Comparison of ENCODE assay signal across 25 cellular contexts in the genomic region with DNA sequence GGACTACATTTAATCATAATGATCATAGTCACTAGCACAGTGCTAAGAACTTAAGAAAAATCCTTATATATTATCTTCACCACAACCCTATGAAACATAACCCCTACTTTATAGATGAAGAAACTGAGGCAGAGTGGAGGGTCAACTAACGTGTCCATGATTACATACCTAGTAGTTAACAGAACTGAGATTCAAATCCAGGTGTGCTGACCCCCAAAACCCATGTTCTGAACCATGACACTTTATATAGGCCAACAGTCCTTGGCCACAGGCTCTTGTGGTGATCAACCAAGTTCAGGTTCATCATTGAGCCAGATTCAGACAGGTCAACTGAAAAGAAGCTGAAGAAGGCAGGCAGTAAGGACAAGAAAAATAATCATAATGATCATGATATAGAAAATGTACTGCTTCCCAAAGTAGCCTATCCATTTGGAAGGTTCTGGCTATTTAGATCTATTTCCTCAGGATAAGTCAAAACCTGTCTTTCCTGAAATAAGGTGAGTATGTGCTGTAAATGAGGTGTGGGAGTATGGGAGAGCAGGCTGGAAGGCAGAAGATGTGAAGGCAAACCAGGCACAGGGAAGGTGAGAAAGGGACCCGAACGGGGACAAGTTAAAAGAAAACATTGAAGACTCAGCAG. TPM values are rescaled to one million over a fixed set of nuclear protein-coding genes. Genes with fewer than 3 reads are reported as not detected.
DNase-seq lines count a peak whose midpoint lies in the region; ATAC-seq and TF ChIP-seq lines count a peak whose summit lies in the region.
"Had no signal": no experiment of that assay in that cellular context is flagged by ENCODE, and none has a peak within 500 bp of the region (broad histone marks: within the 10 kb centered on the region; RNA-seq: fewer than 3 reads in every experiment).

No MANE protein-coding gene starts in this region.

- H3K27me3 Mint-ChIP-seq in activated naive CD8-positive, alpha-beta T cell: no peaks in the 10 kb centered on the region
- H3K27me3 Mint-ChIP-seq in activated naive CD8-positive, alpha-beta T cell treated with anti-CD3 and anti-CD28 coated beads for 36 hours: no peaks in the 10 kb centered on the region
- no peaks in the 10 kb centered on the region for H3K27me3 Mint-ChIP-seq in central memory CD8-positive, alpha-beta T cell
- H3K27me3 Mint-ChIP-seq in natural killer cell (ENCODE audit: low read depth in 2 of 2): no peaks in the 10 kb centered on the region
- H3K27me3 Mint-ChIP-seq: activated CD4-positive, alpha-beta memory T cell treated with anti-CD3 and anti-CD28 coated beads for 36 hours; B cell; brain; stimulated activated naive CD8-positive, alpha-beta T cell treated with anti-CD3 and anti-CD28 coated beads, Interleukin-15, amount 100 ng/mL, for 72 hours had no signal

- intact Hi-C loops in natural killer cell (cut with micrococcal nuclease): no loop called here

- no peak for DNase-seq in activated naive CD8-positive, alpha-beta T cell treated with anti-CD3 and anti-CD28 coated beads for 36 hours
- DNase-seq in central memory CD8-positive, alpha-beta T cell (ENCODE audit: low spot score in 2 of 2): no peak
- DNase-seq in natural killer cell: no peak
- DNase-seq in mesenteric fat pad (ENCODE audit: low spot score): no peak
- DNase-seq in GM20000 (ENCODE audit: low spot score): no peak
- DNase-seq: activated CD4-positive, alpha-beta memory T cell treated with anti-CD3 and anti-CD28 coated beads for 36 hours; activated effector memory CD4-positive, alpha-beta T cell treated with anti-CD3 and anti-CD28 coated beads, Interleukin-2, amount 50 U/mL, for 16 hours; Caco-2; effector CD4-positive, alpha-beta T cell; GDM1; NCI-H1105; NCI-H187 treated with DMSO at 0.1 percent for 48 hours; NCI-H524 treated with DMSO at 0.1 percent for 48 hours; NK-92 treated with Interleukin-12 subunit alpha and Interleukin-12 subunit beta, amount 100 ng/mL, for 24 hours; SHP77; stimulated activated CD4-positive, alpha-beta T cell treated with anti-CD3 and anti-CD28 coated beads, Interleukin-15, amount 100 ng/mL, for 24 hours; stimulated activated naive CD8-positive, alpha-beta T cell treated with anti-CD3 and anti-CD28 coated beads, Interleukin-15, amount 100 ng/mL, for 72 hours; T-helper 9 cell; thyroid gland had no signal

- H3K4me1 Mint-ChIP-seq in activated naive CD8-positive, alpha-beta T cell (ENCODE audit: low read depth): peaks cover 84% of the 10 kb centered on the region
- peaks cover 55% of the 10 kb centered on the region for H3K4me1 Mint-ChIP-seq in activated naive CD8-positive, alpha-beta T cell treated with anti-CD3 and anti-CD28 coated beads for 36 hours
- H3K4me1 Mint-ChIP-seq in central memory CD8-positive, alpha-beta T cell: peaks cover 80% of the 10 kb centered on the region
- peaks cover 81 to 85% of the 10 kb centered on the region in 2 donors for H3K4me1 Mint-ChIP-seq in natural killer cell

- TF ChIP-seq CTCF in natural killer cell (IDR thresholded peaks at IDR 0.05) (no peak), GM20000 (IDR thresholded peaks at IDR 0.05; ENCODE audit: extremely low read depth, missing control alignments) (no peak)

- no peaks in the 10 kb centered on the region for H3K9me3 Mint-ChIP-seq in activated naive CD8-positive, alpha-beta T cell (ENCODE audit: low read depth)
- H3K9me3 Mint-ChIP-seq in activated naive CD8-positive, alpha-beta T cell treated with anti-CD3 and anti-CD28 coated beads for 36 hours: no peaks in the 10 kb centered on the region
- H3K9me3 Mint-ChIP-seq in central memory CD8-positive, alpha-beta T cell: no peaks in the 10 kb centered on the region
- no peaks in the 10 kb centered on the region for H3K9me3 Mint-ChIP-seq in natural killer cell
- H3K9me3 Mint-ChIP-seq: activated CD4-positive, alpha-beta memory T cell treated with anti-CD3 and anti-CD28 coated beads for 36 hours; stimulated activated naive CD8-positive, alpha-beta T cell treated with anti-CD3 and anti-CD28 coated beads, Interleukin-15, amount 100 ng/mL, for 72 hours had no signal

- no peak overlapping the region for H3K4me3 Mint-ChIP-seq in activated naive CD8-positive, alpha-beta T cell
- H3K4me3 Mint-ChIP-seq in activated naive CD8-positive, alpha-beta T cell treated with anti-CD3 and anti-CD28 coated beads for 36 hours: no peak overlapping the region
- peak overlapping the region; percentile 0 for H3K4me3 Mint-ChIP-seq in central memory CD8-positive, alpha-beta T cell
- H3K4me3 Mint-ChIP-seq in natural killer cell: no peak overlapping the region
- H3K4me3 Mint-ChIP-seq: activated CD4-positive, alpha-beta memory T cell treated with anti-CD3 and anti-CD28 coated beads for 36 hours; B cell; stimulated activated naive CD8-positive, alpha-beta T cell treated with anti-CD3 and anti-CD28 coated beads, Interleukin-15, amount 100 ng/mL, for 72 hours had no signal

- no peaks in the 10 kb centered on the region for H3K36me3 Mint-ChIP-seq in activated naive CD8-positive, alpha-beta T cell
- peaks cover 2% of the 10 kb centered on the region for H3K36me3 Mint-ChIP-seq in activated naive CD8-positive, alpha-beta T cell treated with anti-CD3 and anti-CD28 coated beads for 36 hours
- peaks cover 11% of the 10 kb centered on the region for H3K36me3 Mint-ChIP-seq in central memory CD8-positive, alpha-beta T cell (ENCODE audit: insufficient read depth)
- H3K36me3 Mint-ChIP-seq in natural killer cell: no peaks in the 10 kb centered on the region
- H3K36me3 Mint-ChIP-seq: activated CD4-positive, alpha-beta memory T cell treated with anti-CD3 and anti-CD28 coated beads for 36 hours had no signal

- H3K27ac Mint-ChIP-seq in activated naive CD8-positive, alpha-beta T cell: peak overlapping the region; percentile 41
- no peak overlapping the region for H3K27ac Mint-ChIP-seq in activated naive CD8-positive, alpha-beta T cell treated with anti-CD3 and anti-CD28 coated beads for 36 hours
- peak overlapping the region; percentile 19 for H3K27ac Mint-ChIP-seq in central memory CD8-positive, alpha-beta T cell (ENCODE audit: low read depth)
- peak overlapping the region; percentile 48 to 60 for H3K27ac Mint-ChIP-seq in natural killer cell
- H3K27ac Mint-ChIP-seq: activated CD4-positive, alpha-beta memory T cell treated with anti-CD3 and anti-CD28 coated beads for 36 hours; B cell; stimulated activated naive CD8-positive, alpha-beta T cell treated with anti-CD3 and anti-CD28 coated beads, Interleukin-15, amount 100 ng/mL, for 72 hours had no signal

- no peak for ATAC-seq in central memory CD8-positive, alpha-beta T cell (replicated peaks; ENCODE audit: extremely low read depth, poor library complexity, severe bottlenecking)
- ATAC-seq in natural killer cell: no peak
- no peak for ATAC-seq in HG02571 (IDR thresholded peaks at IDR 0.05; ENCODE audit: unreplicated experiment)
- no peak for ATAC-seq in HG03439 (IDR thresholded peaks at IDR 0.05; ENCODE audit: unreplicated experiment)
- ATAC-seq: Panc1; stimulated activated naive CD8-positive, alpha-beta T cell treated with anti-CD3 and anti-CD28 coated beads, Interleukin-15, amount 100 ng/mL, for 72 hours had no signal

RNA-seq across cellular contexts. Expression of a gene that starts 39.7 kb away (rescaled TPM):
- 100 to 1,000 TPM in 1 of 2 experiments, 10 to 100 TPM in 1; 96.1 to 106 TPM for total RNA-seq in activated naive CD8-positive, alpha-beta T cell treated with anti-CD3 and anti-CD28 coated beads for 36 hours
- total RNA-seq in natural killer cell (100 to 1,000 TPM; 189 to 246 (median 214) TPM), mesenteric fat pad (109 TPM)
